ENCODE assay signal across 8 cellular contexts in the genomic region with DNA sequence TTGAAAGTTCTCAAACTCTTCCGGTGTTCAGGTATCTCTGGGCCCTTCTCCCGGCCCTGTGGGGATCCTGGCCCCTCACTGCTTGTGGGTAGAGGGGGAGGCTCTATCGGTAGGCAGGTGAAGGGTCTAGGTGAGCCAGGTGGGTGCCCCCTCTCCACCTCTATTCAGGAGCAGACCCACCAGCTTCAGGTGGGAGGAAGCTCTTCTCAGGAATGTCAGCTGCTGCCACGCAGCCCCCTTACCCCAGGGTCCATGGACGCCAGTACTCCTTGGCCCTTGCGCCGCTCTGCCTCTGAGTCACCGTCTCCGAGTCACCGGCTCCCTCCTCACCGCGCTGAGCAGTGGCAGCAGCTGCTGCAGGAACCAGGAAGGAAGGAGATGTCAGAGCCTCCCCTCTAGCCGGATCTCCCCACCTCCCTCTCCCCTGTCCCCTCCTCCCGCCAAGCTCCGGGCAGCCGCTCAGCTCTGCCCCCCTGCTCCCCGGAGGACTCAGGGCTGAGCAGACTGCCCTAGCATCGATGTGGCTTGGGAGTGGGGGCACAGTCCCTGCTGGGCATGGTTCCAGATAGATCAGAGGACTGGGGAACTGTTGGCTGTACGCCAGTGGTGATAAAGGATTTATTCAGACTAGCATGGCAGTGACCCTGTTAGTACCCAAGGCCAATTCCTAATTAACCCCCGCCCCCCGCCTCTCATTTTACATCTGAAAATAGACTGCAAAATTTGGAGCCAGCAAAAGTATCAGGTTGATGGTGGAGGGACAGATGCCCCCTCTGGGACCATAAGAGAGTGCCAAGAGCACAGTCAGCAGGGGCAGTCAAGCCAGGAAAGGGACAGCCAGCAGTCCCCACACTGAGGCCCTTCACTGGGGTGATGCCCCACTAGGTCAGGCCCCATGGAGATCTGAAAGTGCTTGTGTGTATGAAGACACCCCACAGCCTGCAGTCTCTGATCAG. TPM values are rescaled to one million over a fixed set of nuclear protein-coding genes. Genes with fewer than 3 reads are reported as not detected.
DNase-seq lines count a peak whose midpoint lies in the region; ATAC-seq and TF ChIP-seq lines count a peak whose summit lies in the region.

A gene with protein sequence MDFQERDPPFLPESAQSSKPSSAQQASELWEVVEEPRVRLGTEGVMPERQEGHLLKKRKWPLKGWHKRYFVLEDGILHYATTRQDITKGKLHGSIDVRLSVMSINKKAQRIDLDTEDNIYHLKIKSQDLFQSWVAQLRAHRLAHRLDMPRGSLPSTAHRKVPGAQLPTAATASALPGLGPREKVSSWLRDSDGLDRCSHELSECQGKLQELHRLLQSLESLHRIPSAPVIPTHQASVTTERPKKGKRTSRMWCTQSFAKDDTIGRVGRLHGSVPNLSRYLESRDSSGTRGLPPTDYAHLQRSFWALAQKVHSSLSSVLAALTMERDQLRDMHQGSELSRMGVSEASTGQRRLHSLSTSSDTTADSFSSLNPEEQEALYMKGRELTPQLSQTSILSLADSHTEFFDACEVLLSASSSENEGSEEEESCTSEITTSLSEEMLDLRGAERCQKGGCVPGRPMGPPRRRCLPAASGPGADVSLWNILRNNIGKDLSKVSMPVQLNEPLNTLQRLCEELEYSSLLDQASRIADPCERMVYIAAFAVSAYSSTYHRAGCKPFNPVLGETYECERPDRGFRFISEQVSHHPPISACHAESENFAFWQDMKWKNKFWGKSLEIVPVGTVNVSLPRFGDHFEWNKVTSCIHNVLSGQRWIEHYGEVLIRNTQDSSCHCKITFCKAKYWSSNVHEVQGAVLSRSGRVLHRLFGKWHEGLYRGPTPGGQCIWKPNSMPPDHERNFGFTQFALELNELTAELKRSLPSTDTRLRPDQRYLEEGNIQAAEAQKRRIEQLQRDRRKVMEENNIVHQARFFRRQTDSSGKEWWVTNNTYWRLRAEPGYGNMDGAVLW (minus strand): TSS at position 371 of the 956 bp plus-strand sequence. CDS start 1,516 bp downstream, outside the sequence.

- H3K27me3 ChIP-seq in AG04450 (ENCODE audit: control insufficient read depth, insufficient read depth, low read length): no peaks in the 10 kb centered on the region
- no peaks in the 10 kb centered on the region for H3K27me3 ChIP-seq in dorsolateral prefrontal cortex

- H3K4me3 ChIP-seq in AG04450 (ENCODE audit: low read depth, low read length): peak within 1 kb of the TSS; percentile 85
- peak within 1 kb of the TSS; percentile 60 to 95 (median 84) for H3K4me3 ChIP-seq in dorsolateral prefrontal cortex
- H3K4me3 ChIP-seq in lower leg skin (ENCODE audit: low read depth, poor library complexity, severe bottlenecking): peak within 1 kb of the TSS; percentile 45

- no peaks in the 10 kb centered on the region for H3K9me3 ChIP-seq in AG04450 (ENCODE audit: control insufficient read depth, insufficient read depth, low read length)

- H3K27ac ChIP-seq in AG04450 (ENCODE audit: low read depth, low read length) (peak within 1 kb of the TSS; percentile 31), dorsolateral prefrontal cortex (peak within 1 kb of the TSS in 55 of 59 donors; percentile 7 to 88 (median 74))

- TF ChIP-seq CTCF in AG04450 (IDR thresholded peaks at IDR 0.05; ENCODE audit: low read depth, low read length) (no peak; the same call in 1 of the 2 replicates), dorsolateral prefrontal cortex (IDR thresholded peaks at IDR 0.05 in 54 of 56, conservative IDR thresholded peaks at IDR 0.05 in 2 of 56; ENCODE audit: low read depth in 1 of 56, partially characterized antibody in 56 of 56) (peak in 54 of 56 donors; percentile 15 to 73 (median 54)), lower leg skin (IDR thresholded peaks at IDR 0.05) (no peak)

- ATAC-seq in GM18909 (IDR thresholded peaks at IDR 0.05; ENCODE audit: poor library complexity, unreplicated experiment) (peak; percentile 85), HG03442 (IDR thresholded peaks at IDR 0.05; ENCODE audit: unreplicated experiment) (peak; percentile 78)

- POLR2A ChIA-PET in AG04450 (lab: Yijun Ruan, JAX): interaction anchor here (0.6 to 1.4 kb wide), 3 partner anchors 9 to 108 kb away, joined by 3 to 19 read pairs (median 8); a partner anchor contains a TSS

- no peak for TF ChIP-seq POLR2A in lower leg skin (IDR thresholded peaks at IDR 0.05)

- WGBS in lower leg skin, 2 donors: 8 to 13% methylated on average over 16 to 21 of the region's 21 CpGs

- CTCF ChIA-PET in AG04450 (lab: Charles Lee): interaction anchor here (0.9 to 1.5 kb wide), 4 partner anchors 20 to 158 kb away, joined by 5 to 7 read pairs (median 5); a partner anchor contains a TSS

- DNase-seq in AG04450 (ENCODE audit: low read depth, low spot score) (peak; percentile 52), NCI-H69 (lab: John Stamatoyannopoulos, UW) (peak; percentile 94), dorsolateral prefrontal cortex (peak; percentile 56 to 87 (median 77)), lower leg skin (ENCODE audit: low spot score in 2 of 2) (peak; percentile 35 to 90)
- peak; percentile 28 to 60 for DNase-seq in activated CD4-positive, alpha-beta T cell treated with anti-CD3 and anti-CD28 coated beads, Interleukin-2, amount 50 U/mL, for 24 hours (ENCODE audit: low read depth in 1 of 2, low spot score in 1 of 2)
- DNase-seq in stimulated activated CD4-positive, alpha-beta T cell treated with anti-CD3 and anti-CD28 coated beads, Interleukin-4, amount 100 ng/mL, for 48 hours (ENCODE audit: low read depth in 2 of 2): peak; percentile 60 to 64

- intact Hi-C loops in dorsolateral prefrontal cortex (cut with DNase I) (no loop called here), lower leg skin (cut with DNase I; ENCODE audit: low total_unique reads) (no loop called here)

RNA-seq across cellular contexts. Expression of the gene that starts here (rescaled TPM):
- polyA plus RNA-seq in AG04450 (2011; rRNA removed): 5.3 and 6.2 TPM in 2 replicates
- polyA minus RNA-seq in AG04450 (2011; rRNA and poly(A)+ RNA removed): 10.3 and 12.3 TPM in 2 replicates
- total RNA-seq in dorsolateral prefrontal cortex (10 to 100 TPM; 13.8 to 44.3 (median 26.5) TPM), lower leg skin (1 to 10 TPM; 1.1 to 8.4 (median 1.8) TPM)

Comparison
In these comparisons a context has a peak if more than half of its experiments do, and no peak if none do; other contexts are left out.
1. Peak in every context shown above with its lines: DNase-seq, ATAC-seq, H3K4me3 ChIP-seq and H3K27ac ChIP-seq.
2. DNase-seq: peak in every context shown above with its lines; median percentile 94 in NCI-H69; 77 in dorsolateral prefrontal cortex; 62 in lower leg skin; 62 in stimulated activated CD4-positive, alpha-beta T cell treated with anti-CD3 and anti-CD28 coated beads, Interleukin-4, amount 100 ng/mL, for 48 hours; 52 in AG04450; 44 in activated CD4-positive, alpha-beta T cell treated with anti-CD3 and anti-CD28 coated beads, Interleukin-2, amount 50 U/mL, for 24 hours.
3. CTCF ChIP-seq: peak in dorsolateral prefrontal cortex (54 of 56); none in AG04450 (single experiment) and lower leg skin (0 of 3).